18 cellular contexts compared by ENCODE assay signal in the genomic region with DNA sequence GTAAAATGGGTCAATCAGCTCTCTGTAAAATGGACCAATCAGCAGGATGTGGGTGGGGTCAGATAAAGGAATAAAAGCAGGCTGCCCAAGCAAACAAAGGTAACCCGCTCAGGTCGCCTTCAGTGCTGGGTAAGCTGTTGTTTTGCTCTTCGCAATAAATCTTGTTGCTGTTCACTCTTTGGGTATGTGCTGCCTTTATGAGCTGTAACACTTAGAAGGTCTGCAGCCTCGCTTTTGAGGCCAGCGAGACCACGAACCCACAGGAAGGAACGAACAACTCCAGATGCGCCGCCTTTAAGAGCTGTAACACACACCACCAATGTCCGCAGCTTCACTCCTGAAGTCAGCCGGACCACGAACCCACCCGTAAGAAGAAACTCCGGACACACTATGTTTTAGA. TPM values are rescaled to one million over a fixed set of nuclear protein-coding genes. Genes with fewer than 3 reads are reported as not detected.
A peak's percentile ranks its signal among the peaks of the same experiment; 100 is the strongest.
DNase-seq lines count a peak whose midpoint lies in the region; ATAC-seq and TF ChIP-seq lines count a peak whose summit lies in the region.
"Had no signal": no experiment of that assay in that cellular context is flagged by ENCODE, and none has a peak within 500 bp of the region (broad histone marks: within the 10 kb centered on the region; RNA-seq: fewer than 3 reads in every experiment).

No MANE protein-coding gene starts in this region.

- H3K9me3 Mint-ChIP-seq in T-helper 1 cell treated with Interleukin-12 subunit alpha and Interleukin-12 subunit beta and Interleukin-4 antibody, amounts not matched to agents 30 μg/mL and 1 μg/mL, for 36 hours: no peaks in the 10 kb centered on the region
- H3K9me3 Mint-ChIP-seq in natural killer cell treated with Interleukin-12 subunit alpha and Interleukin-12 subunit beta and Interleukin-15 and Interleukin-18, amount 100 ng/mL, for 72 hours: no peaks in the 10 kb centered on the region

- no peak overlapping the region for H3K27ac ChIP-seq in spleen
- H3K27ac ChIP-seq: 22Rv1, esophagus squamous epithelium, prostate gland, SJSA1 had no signal

- WGBS in spleen, 5 donors: 36 to 66% (median 54%) methylated on average over 11 to 14 of the region's 14 CpGs

- peaks cover 0 to 8% (median 0%) of the 10 kb centered on the region in 6 donors for H3K4me1 ChIP-seq in spleen
- H3K4me1 ChIP-seq: prostate gland, SJSA1 had no signal

- no peak overlapping the region for H3K4me3 ChIP-seq in spleen
- H3K4me3 ChIP-seq: esophagus squamous epithelium, prostate gland, SJSA1 had no signal

- no peaks in the 10 kb centered on the region for H3K27me3 ChIP-seq in spleen (replicated peaks in 1 of 7)
- H3K27me3 ChIP-seq: esophagus squamous epithelium, SJSA1 had no signal

- H3K4me1 Mint-ChIP-seq in T-helper 1 cell treated with Interleukin-12 subunit alpha and Interleukin-12 subunit beta and Interleukin-4 antibody, amounts not matched to agents 30 μg/mL and 1 μg/mL, for 36 hours (ENCODE audit: low read depth): peaks cover 10% of the 10 kb centered on the region
- peaks cover 7 to 13% of the 10 kb centered on the region in 2 donors for H3K4me1 Mint-ChIP-seq in natural killer cell treated with Interleukin-12 subunit alpha and Interleukin-12 subunit beta and Interleukin-15 and Interleukin-18, amount 100 ng/mL, for 72 hours (ENCODE audit: low read depth in 2 of 2)

- peaks cover 0 to 5% (median 0%) of the 10 kb centered on the region in 8 donors for H3K9me3 ChIP-seq in spleen
- H3K9me3 ChIP-seq: prostate gland, SJSA1 had no signal

- peak overlapping the region; percentile 63 for H3K27ac Mint-ChIP-seq in T-helper 1 cell treated with Interleukin-12 subunit alpha and Interleukin-12 subunit beta and Interleukin-4 antibody, amounts not matched to agents 30 μg/mL and 1 μg/mL, for 36 hours
- peak overlapping the region in 1 of 2 donors; percentile 82 for H3K27ac Mint-ChIP-seq in natural killer cell treated with Interleukin-12 subunit alpha and Interleukin-12 subunit beta and Interleukin-15 and Interleukin-18, amount 100 ng/mL, for 72 hours
- H3K27ac Mint-ChIP-seq: stimulated activated naive B cell treated with anti-CD40 and anti-IgM and Interleukin-4, amounts not matched to agents 10 μg/mL and 1 μg/mL and 100 μg/mL, for 72 hours had no signal

- no peak for TF ChIP-seq POLR2A in spleen (IDR thresholded peaks at IDR 0.05)

- H3K27me3 Mint-ChIP-seq in T-helper 1 cell treated with Interleukin-12 subunit alpha and Interleukin-12 subunit beta and Interleukin-4 antibody, amounts not matched to agents 30 μg/mL and 1 μg/mL, for 36 hours (ENCODE audit: low read depth): no peaks in the 10 kb centered on the region
- peaks cover 0 to 3% of the 10 kb centered on the region in 2 donors for H3K27me3 Mint-ChIP-seq in natural killer cell treated with Interleukin-12 subunit alpha and Interleukin-12 subunit beta and Interleukin-15 and Interleukin-18, amount 100 ng/mL, for 72 hours

- H3K36me3 Mint-ChIP-seq in T-helper 1 cell treated with Interleukin-12 subunit alpha and Interleukin-12 subunit beta and Interleukin-4 antibody, amounts not matched to agents 30 μg/mL and 1 μg/mL, for 36 hours (ENCODE audit: low read depth): no peaks in the 10 kb centered on the region
- no peaks in the 10 kb centered on the region for H3K36me3 Mint-ChIP-seq in natural killer cell treated with Interleukin-12 subunit alpha and Interleukin-12 subunit beta and Interleukin-15 and Interleukin-18, amount 100 ng/mL, for 72 hours
- H3K36me3 Mint-ChIP-seq: stimulated activated naive B cell treated with anti-CD40 and anti-IgM and Interleukin-4, amounts not matched to agents 10 μg/mL and 1 μg/mL and 100 μg/mL, for 72 hours had no signal

- peak overlapping the region; percentile 57 for H3K4me3 Mint-ChIP-seq in T-helper 1 cell treated with Interleukin-12 subunit alpha and Interleukin-12 subunit beta and Interleukin-4 antibody, amounts not matched to agents 30 μg/mL and 1 μg/mL, for 36 hours
- H3K4me3 Mint-ChIP-seq in natural killer cell treated with Interleukin-12 subunit alpha and Interleukin-12 subunit beta and Interleukin-15 and Interleukin-18, amount 100 ng/mL, for 72 hours: peak overlapping the region; percentile 53

- intact Hi-C loops in spleen (cut with DNase I; ENCODE audit: low total_unique reads): loop anchor here (10.0 kb wide), 1 partner anchor 142 kb away; no protein-coding TSS in a partner anchor

- peak; percentile 49 to 56 for ATAC-seq in natural killer cell treated with Interleukin-12 subunit alpha and Interleukin-12 subunit beta and Interleukin-15 and Interleukin-18, amount 100 ng/mL, for 72 hours
- no peak for ATAC-seq in HG02798 (IDR thresholded peaks at IDR 0.05; ENCODE audit: poor library complexity, unreplicated experiment)
- ATAC-seq: stimulated activated naive B cell treated with anti-CD40 and anti-IgM and Interleukin-4, amounts not matched to agents 10 μg/mL and 1 μg/mL and 100 μg/mL, for 72 hours had no signal

- no peaks in the 10 kb centered on the region for H3K36me3 ChIP-seq in spleen
- H3K36me3 ChIP-seq: esophagus squamous epithelium, prostate gland, SJSA1 had no signal

- TF ChIP-seq CTCF in spleen (IDR thresholded peaks at IDR 0.05 in 8 of 11, conservative IDR thresholded peaks at IDR 0.05 in 3 of 11): no peak

- no peak for DNase-seq in T-helper 1 cell
- peak; percentile 76 for DNase-seq in GDM1 (lab: John Stamatoyannopoulos, UW)
- peak; percentile 16 for DNase-seq in activated CD8-positive, alpha-beta memory T cell treated with anti-CD3 and anti-CD28 coated beads, Interleukin-2, amount 50 U/mL, for 4 hours
- DNase-seq in natural killer cell treated with Interleukin-12 subunit alpha and Interleukin-12 subunit beta and Interleukin-15 and Interleukin-18, amount 100 ng/mL, for 72 hours (ENCODE audit: low spot score): no peak
- no peak for DNase-seq in spleen
- DNase-seq in HK-2 (ENCODE audit: unreplicated experiment): no peak
- DNase-seq: effector CD8-positive, alpha-beta T cell; esophagus squamous epithelium; NCI-H1436; NCI-H524; stimulated activated CD4-positive, alpha-beta T cell treated with anti-CD3 and anti-CD28 coated beads, Interleukin-1b, Interleukin-23, amount 100 ng/mL, for 48 hours; stimulated activated naive B cell treated with anti-CD40 and anti-IgM and Interleukin-4, amounts not matched to agents 10 μg/mL and 1 μg/mL and 100 μg/mL, for 72 hours; trophoblast cell had no signal

RNA-seq across cellular contexts. Expression of gene CAMK2D, which starts 11.5 kb away (rescaled TPM):
- 10 to 100 TPM; 43.0 to 59.6 TPM for total RNA-seq in natural killer cell treated with Interleukin-12 subunit alpha and Interleukin-12 subunit beta and Interleukin-15 and Interleukin-18, amount 100 ng/mL, for 72 hours
- 10 to 100 TPM; 30.7 to 44.2 (median 36.2) TPM for total RNA-seq in spleen
- polyA plus RNA-seq in spleen: 10 to 100 TPM in 1 of 3 donors, 1 to 10 TPM in 2; 5.9 to 14.5 (median 8.5) TPM

Comparison
In these comparisons a context has a peak if more than half of its experiments do, and no peak if none do; other contexts are left out.
1. DNase-seq: peak in GDM1 (single experiment) and activated CD8-positive, alpha-beta memory T cell treated with anti-CD3 and anti-CD28 coated beads, Interleukin-2, amount 50 U/mL, for 4 hours (single experiment); none in T-helper 1 cell (0 of 5), natural killer cell treated with Interleukin-12 subunit alpha and Interleukin-12 subunit beta and Interleukin-15 and Interleukin-18, amount 100 ng/mL, for 72 hours (single experiment), spleen (single experiment) and HK-2 (single experiment).